Comparison of ENCODE assay signal across 12 cellular contexts in genomic region chr11:75560644-75561043, GRCh38. TPM values are rescaled to one million over a fixed set of nuclear protein-coding genes. Genes with fewer than 3 reads are reported as not detected.
DNase-seq lines count a peak whose midpoint lies in the region; ATAC-seq and TF ChIP-seq lines count a peak whose summit lies in the region.
"Had no signal": no experiment of that assay in that cellular context is flagged by ENCODE, and none has a peak within 500 bp of the region (broad histone marks: within the 10 kb centered on the region; RNA-seq: fewer than 3 reads in every experiment).

No MANE protein-coding gene starts in this region.

- H3K4me1 ChIP-seq in rectal smooth muscle tissue (ENCODE audit: control insufficient read depth, insufficient read depth, low read length) = peaks cover 62% of the 10 kb centered on the region

- H3K4me3 ChIP-seq in rectal smooth muscle tissue (ENCODE audit: low read length) = no peak overlapping the region

- intact Hi-C loops in activated B cell treated with CpG ODN at 0.5 μM for 24 hours (cut with micrococcal nuclease) = no loop called here

- CTCF ChIA-PET in activated B cell treated with CpG ODN at 0.5 μM for 24 hours (lab: Charles Lee) = no interaction called here

- H3K27ac ChIP-seq in rectal smooth muscle tissue (ENCODE audit: low read depth, low read length) = peak overlapping the region; percentile 100

- peak; percentile 35 for DNase-seq in Daoy (ENCODE audit: low read depth)
- DNase-seq in activated B cell treated with CpG ODN at 0.5 μM for 24 hours = no peak
- peak; percentile 45 for DNase-seq in fibroblast of peridontal ligament (ENCODE audit: extremely low read depth)
- no peak for DNase-seq in C1 segment of cervical spinal cord (lab: John Stamatoyannopoulos, UW)
- no peak for DNase-seq in activated CD4-positive, alpha-beta T cell treated with anti-CD3 and anti-CD28 coated beads, Interleukin-2, amount 50 U/mL, for 4 hours
- no peak for DNase-seq in hypothalamus (lab: John Stamatoyannopoulos, UW)
- DNase-seq: activated CD4-positive, alpha-beta T cell treated with anti-CD3 and anti-CD28 coated beads, Interleukin-2, amount 50 U/mL, for 48 hours; hippocampal formation; NCI-H1417; OCI-M1 had no signal

- H3K36me3 Mint-ChIP-seq in activated B cell treated with CpG ODN at 0.5 μM for 24 hours (ENCODE audit: low read depth) = peaks cover 3% of the 10 kb centered on the region

- POLR2A ChIA-PET in activated B cell treated with CpG ODN at 0.5 μM for 24 hours (lab: Charles Lee) = interaction anchor here (0.7 to 3.4 kb wide), 2 partner anchors 22 to 128 kb away, joined by 6 to 16 read pairs; no protein-coding TSS in a partner anchor

- peaks cover 20% of the 10 kb centered on the region for H3K4me1 Mint-ChIP-seq in activated B cell treated with CpG ODN at 0.5 μM for 24 hours

- no peak overlapping the region for H3K9ac ChIP-seq in rectal smooth muscle tissue (ENCODE audit: low read length)

- peaks cover 2% of the 10 kb centered on the region for H3K27me3 Mint-ChIP-seq in activated B cell treated with CpG ODN at 0.5 μM for 24 hours

- no peak for TF ChIP-seq CTCF in activated B cell treated with CpG ODN at 0.5 μM for 24 hours (IDR thresholded peaks at IDR 0.05)

- H3K9me3 Mint-ChIP-seq in activated B cell treated with CpG ODN at 0.5 μM for 24 hours = no peaks in the 10 kb centered on the region

- ATAC-seq in activated B cell treated with CpG ODN at 0.5 μM for 24 hours (ENCODE audit: low read depth) (no peak), GM19395 (IDR thresholded peaks at IDR 0.05; ENCODE audit: unreplicated experiment) (no peak)

- no peak overlapping the region for H3K27ac Mint-ChIP-seq in activated B cell treated with CpG ODN at 0.5 μM for 24 hours

- peak overlapping the region; percentile 44 for H3K4me3 Mint-ChIP-seq in activated B cell treated with CpG ODN at 0.5 μM for 24 hours

- no peaks in the 10 kb centered on the region for H3K27me3 ChIP-seq in rectal smooth muscle tissue (ENCODE audit: control insufficient read depth, insufficient read depth, low read length)

- no peaks in the 10 kb centered on the region for H3K36me3 ChIP-seq in rectal smooth muscle tissue (ENCODE audit: control insufficient read depth, insufficient read depth, low read length)

RNA-seq across cellular contexts. Expression of gene SERPINH1, which starts 1.4 kb away (rescaled TPM):
- 300 and 415 TPM in 2 replicates for total RNA-seq in Daoy (2014; rRNA removed; shearing (Covaris generic))
- 4.5 and 5.6 TPM in 2 replicates for total RNA-seq in activated B cell treated with CpG ODN at 0.5 μM for 24 hours

RNA-seq across cellular contexts. Expression of gene GDPD5, which starts 34.9 kb away (rescaled TPM):
- 2.6 and 3.7 TPM in 2 replicates for total RNA-seq in Daoy (2014; rRNA removed; shearing (Covaris generic))
- total RNA-seq in activated B cell treated with CpG ODN at 0.5 μM for 24 hours = 22.2 and 23.9 TPM in 2 replicates

Comparison
In these comparisons a context has a peak if more than half of its experiments do, and no peak if none do; other contexts are left out.
1. DNase-seq: peak in Daoy (single experiment) and fibroblast of peridontal ligament (single experiment); none in activated B cell treated with CpG ODN at 0.5 μM for 24 hours (single experiment), C1 segment of cervical spinal cord (0 of 14), activated CD4-positive, alpha-beta T cell treated with anti-CD3 and anti-CD28 coated beads, Interleukin-2, amount 50 U/mL, for 4 hours (0 of 2) and hypothalamus (0 of 51).
2. RNA of gene SERPINH1, which starts 1.4 kb away (total RNA-seq): 300 to 415 TPM in Daoy; 4.5 to 5.6 TPM in activated B cell treated with CpG ODN at 0.5 μM for 24 hours; every median in the first group is over 10 times any median in the second.